ENCODE assay signal across 15 cellular contexts in genomic region chr11:121672630-121673487, GRCh38.
DNase-seq lines count a peak whose midpoint lies in the region; ATAC-seq and TF ChIP-seq lines count a peak whose summit lies in the region.
"Had no signal": no experiment of that assay in that cellular context is flagged by ENCODE, and none has a peak within 500 bp of the region (broad histone marks: within the 10 kb centered on the region; RNA-seq: fewer than 3 reads in every experiment).

No MANE protein-coding gene starts in this region.

- DNase-seq in NCI-H1092 treated with DMSO at 0.1 percent for 48 hours (lab: John Stamatoyannopoulos, UW) (peak; percentile 54), NCI-H1092 (lab: John Stamatoyannopoulos, UW) (no peak), fibroblast of peridontal ligament (ENCODE audit: extremely low read depth) (peak; percentile 55), upper lobe of left lung (peak in 1 of 2 donors; percentile 36), NCI-H748 (lab: John Stamatoyannopoulos, UW; ENCODE audit: unreplicated experiment) (no peak), OCI-M1 (lab: John Stamatoyannopoulos, UW) (no peak)
- DNase-seq: 8988T; activated B cell treated with CpG ODN at 0.5 μM for 24 hours; CD4-positive, alpha-beta memory T cell; dermis blood vessel endothelial cell; stimulated activated CD4-positive, alpha-beta T cell treated with anti-CD3 and anti-CD28 coated beads, Interleukin-4, amount 100 ng/mL, for 1 hour had no signal

- no peak for TF ChIP-seq EP300 in neural cell (conservative IDR thresholded peaks at IDR 0.05; ENCODE audit: poor library complexity, severe bottlenecking)
- TF ChIP-seq EP300 in upper lobe of left lung (IDR thresholded peaks at IDR 0.05): no peak

- H3K79me2 ChIP-seq in neural cell (replicated peaks; ENCODE audit: insufficient read depth, low read length): no peaks in the 10 kb centered on the region

- H3K9me3 ChIP-seq in neural cell (ENCODE audit: low read length) (no peaks in the 10 kb centered on the region), upper lobe of left lung (no peaks in the 10 kb centered on the region)
- H3K9me3 ChIP-seq: adrenal gland had no signal

- TF ChIP-seq CTCF in neural cell (IDR thresholded peaks at IDR 0.05; ENCODE audit: poor library complexity, severe bottlenecking) (no peak), upper lobe of left lung (IDR thresholded peaks at IDR 0.05) (no peak)

- no peak for TF ChIP-seq RAD21 in neural cell (conservative IDR thresholded peaks at IDR 0.05)

- H3K9me2 ChIP-seq in neural cell (ENCODE audit: insufficient read depth, low read length): no peaks in the 10 kb centered on the region

- H3K9ac ChIP-seq in neural cell (ENCODE audit: low read length): no peak overlapping the region

- no peaks in the 10 kb centered on the region for H3F3A ChIP-seq in neural cell (ENCODE audit: insufficient read depth, low read length, poor library complexity, severe bottlenecking)

- 69 to 75% methylated on average over 10 to 13 of the region's 13 CpGs for WGBS in upper lobe of left lung, 2 donors

- H3K27ac ChIP-seq in neural cell (ENCODE audit: low read length): peak overlapping the region; percentile 61
- no peak overlapping the region for H3K27ac ChIP-seq in upper lobe of left lung

- H3K27me3 ChIP-seq in neural cell (ENCODE audit: insufficient read depth, low read depth, low read length) (no peaks in the 10 kb centered on the region), upper lobe of left lung (no peaks in the 10 kb centered on the region)
- H3K27me3 ChIP-seq: adrenal gland had no signal

- H3K36me3 ChIP-seq in neural cell (ENCODE audit: insufficient read depth, low read length) (no peaks in the 10 kb centered on the region), upper lobe of left lung (no peaks in the 10 kb centered on the region)
- H3K36me3 ChIP-seq: adrenal gland had no signal

- no peaks in the 10 kb centered on the region for H4K20me1 ChIP-seq in neural cell (ENCODE audit: insufficient read depth)

- no peak overlapping the region for H3K4me2 ChIP-seq in neural cell (ENCODE audit: low read length)

- no peak overlapping the region for H3K4me3 ChIP-seq in neural cell (ENCODE audit: low read length)
- no peak overlapping the region for H3K4me3 ChIP-seq in upper lobe of left lung
- H3K4me3 ChIP-seq: adrenal gland had no signal

- TF ChIP-seq POLR2A in upper lobe of left lung (IDR thresholded peaks at IDR 0.05): no peak

- ATAC-seq in upper lobe of left lung (ENCODE audit: low FRiP score in 2 of 2): peak; percentile 8 to 60
- ATAC-seq in HG02798 (IDR thresholded peaks at IDR 0.05; ENCODE audit: poor library complexity, unreplicated experiment): no peak
- ATAC-seq: stimulated activated effector memory CD8-positive, alpha-beta T cell treated with anti-CD3 and anti-CD28 coated beads, Interleukin-12 subunit alpha, Interleukin-12 subunit beta, amount 100 ng/mL, for 72 hours had no signal

- peaks cover 0 to 7% (median 2%) of the 10 kb centered on the region in 4 donors for H3K4me1 ChIP-seq in upper lobe of left lung

- no peak overlapping the region for H2AFZ ChIP-seq in neural cell (ENCODE audit: low read depth, low read length)

TF ChIP-seq in neural cell, 6 proteins besides CTCF, POLR2A, EP300 and RAD21:
- TF ChIP-seq REST (IDR thresholded peaks at IDR 0.05; ENCODE audit: borderline replicate concordance) (no peak), SMC3 (conservative IDR thresholded peaks at IDR 0.05; ENCODE audit: poor library complexity) (no peak)
TF ChIP-seq in neural cell: peak in this region for 0.

Comparison
In these comparisons a context has a peak if more than half of its experiments do, and no peak if none do; other contexts are left out.
1. DNase-seq: peak in NCI-H1092 treated with DMSO at 0.1 percent for 48 hours (single experiment) and fibroblast of peridontal ligament (single experiment); none in NCI-H1092 (single experiment), NCI-H748 (single experiment) and OCI-M1 (single experiment).